ENCODE assay signal across 1 cellular context in genomic region chr10:133164816-133165555, GRCh38.
TF ChIP-seq lines count a peak whose summit lies in the region.

No MANE protein-coding gene starts in this region.

TF ChIP-seq in HepG2, 621 proteins besides CTCF, POLR2A, EP300 and RAD21 (continued from another document):
- TF ChIP-seq, protein P1, sequence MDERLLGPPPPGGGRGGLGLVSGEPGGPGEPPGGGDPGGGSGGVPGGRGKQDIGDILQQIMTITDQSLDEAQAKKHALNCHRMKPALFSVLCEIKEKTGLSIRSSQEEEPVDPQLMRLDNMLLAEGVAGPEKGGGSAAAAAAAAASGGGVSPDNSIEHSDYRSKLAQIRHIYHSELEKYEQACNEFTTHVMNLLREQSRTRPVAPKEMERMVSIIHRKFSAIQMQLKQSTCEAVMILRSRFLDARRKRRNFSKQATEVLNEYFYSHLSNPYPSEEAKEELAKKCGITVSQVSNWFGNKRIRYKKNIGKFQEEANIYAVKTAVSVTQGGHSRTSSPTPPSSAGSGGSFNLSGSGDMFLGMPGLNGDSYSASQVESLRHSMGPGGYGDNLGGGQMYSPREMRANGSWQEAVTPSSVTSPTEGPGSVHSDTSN (CRISPR knock-in tag; IDR thresholded peaks at IDR 0.05): no peak
- TF ChIP-seq ARHGAP35 (CRISPR knock-in tag; IDR thresholded peaks at IDR 0.05; ENCODE audit: borderline replicate concordance) (no peak), IKZF1 (IDR thresholded peaks at IDR 0.05) (no peak), HNRNPL (IDR thresholded peaks at IDR 0.05; ENCODE audit: low read depth, low read length) (no peak), ZSCAN22 (CRISPR knock-in tag; IDR thresholded peaks at IDR 0.05) (no peak), SMAD1 (CRISPR knock-in tag; IDR thresholded peaks at IDR 0.05; ENCODE audit: borderline replicate concordance, low read depth) (no peak), IKZF4 (CRISPR knock-in tag; IDR thresholded peaks at IDR 0.05; ENCODE audit: borderline replicate concordance, low read depth, not compliant biosample characterization) (no peak)
TF ChIP-seq in HepG2: peak in this region for 0.
